In genomic region chr1:234226819-234227165, GRCh38 we compare ENCODE assay signal across 1 cellular context.
TF ChIP-seq lines count a peak whose summit lies in the region.

No MANE protein-coding gene starts in this region.

TF ChIP-seq in H1, 55 proteins besides CTCF, POLR2A, EP300 and RAD21 (continued from another document):
- TF ChIP-seq EZH2 (IDR thresholded peaks at IDR 0.05; ENCODE audit: low read depth, low read length, severe bottlenecking) (no peak), EGR1 (IDR thresholded peaks at IDR 0.05; ENCODE audit: borderline replicate concordance, low read depth, low read length) (no peak), CTBP2 (IDR thresholded peaks at IDR 0.05; ENCODE audit: borderline replicate concordance, insufficient read depth, insufficient read length, low read length) (no peak), BACH1 (IDR thresholded peaks at IDR 0.05; ENCODE audit: low read length) (no peak), SP1 (IDR thresholded peaks at IDR 0.05; ENCODE audit: low read depth, low read length) (no peak)
